ENCODE assay signal across 27 cellular contexts in genomic region chr17:71553381-71553780, GRCh38.
"Had no signal": no experiment of that assay in that cellular context is flagged by ENCODE, and none has a peak within 500 bp of the region (broad histone marks: within the 10 kb centered on the region; RNA-seq: fewer than 3 reads in every experiment).

No MANE protein-coding gene starts in this region.

- DNase-seq: colonic mucosa; cortex of kidney; effector CD8-positive, alpha-beta T cell; effector memory CD8-positive, alpha-beta T cell; endodermal cell; erythroblast; esophagus squamous epithelium; foreskin fibroblast; foreskin melanocyte; gastrocnemius medialis; glutamatergic neuron; head of caudate nucleus; heart right ventricle; hippocampal formation; left cardiac atrium; left lung; left ventricle myocardium superior; lower lobe of right lung; mesendoderm; midbrain had no signal

- H3K27me3 ChIP-seq: colonic mucosa, esophagus squamous epithelium, gastrocnemius medialis, heart right ventricle, left lung had no signal

- H3K9me3 Mint-ChIP-seq: endodermal cell had no signal

- H3K27ac ChIP-seq: colonic mucosa, epithelial cell of prostate, esophagus squamous epithelium, gastrocnemius medialis, heart right ventricle, left lung, lower lobe of right lung had no signal

- H3K4me3 Mint-ChIP-seq: dendritic cell treated with granulocyte-macrophage colony-stimulating factor and Interleukin-4, amounts not matched to agents 40 ng/mL and 50 ng/mL, for 4 days; effector memory CD8-positive, alpha-beta T cell; endodermal cell; memory B cell had no signal

- FAIRE-seq: endometrium, islet of Langerhans, keratinocyte had no signal

- H3K4me1 Mint-ChIP-seq: endodermal cell, memory B cell had no signal

- H3K9me3 ChIP-seq: colonic mucosa, esophagus squamous epithelium, gastrocnemius medialis, heart right ventricle, left lung, lower lobe of right lung had no signal

- H3K27me3 Mint-ChIP-seq: dendritic cell treated with granulocyte-macrophage colony-stimulating factor and Interleukin-4, amounts not matched to agents 40 ng/mL and 50 ng/mL, for 4 days; effector memory CD8-positive, alpha-beta T cell; memory B cell had no signal

- H3K4me3 ChIP-seq: colonic mucosa, esophagus squamous epithelium, gastrocnemius medialis, heart right ventricle, left lung, lower lobe of right lung had no signal

- H3K36me3 ChIP-seq: colonic mucosa, esophagus squamous epithelium, gastrocnemius medialis, heart right ventricle, left lung, lower lobe of right lung had no signal

- ATAC-seq: effector memory CD8-positive, alpha-beta T cell; esophagus mucosa; gastrocnemius medialis; heart right ventricle; left cardiac atrium; left lung; left ventricle myocardium superior; lower lobe of right lung had no signal

- H3K27ac Mint-ChIP-seq: dendritic cell treated with granulocyte-macrophage colony-stimulating factor and Interleukin-4, amounts not matched to agents 40 ng/mL and 50 ng/mL, for 4 days; effector memory CD8-positive, alpha-beta T cell; endodermal cell; memory B cell had no signal

- H3K36me3 Mint-ChIP-seq: memory B cell had no signal

- H3K4me1 ChIP-seq: colonic mucosa, esophagus squamous epithelium, gastrocnemius medialis, heart right ventricle, left lung, lower lobe of right lung had no signal
